ENCODE assay signal across 6 cellular contexts in genomic region chr19:663682-664117, GRCh38. TPM values are rescaled to one million over a fixed set of nuclear protein-coding genes. Genes with fewer than 3 reads are reported as not detected.
A peak's percentile ranks its signal among the peaks of the same experiment; 100 is the strongest.
DNase-seq lines count a peak whose midpoint lies in the region; ATAC-seq and TF ChIP-seq lines count a peak whose summit lies in the region.

No MANE protein-coding gene starts in this region.

- no peak for DNase-seq in CD14-positive monocyte (ENCODE audit: low spot score)
- no peak for DNase-seq in activated CD8-positive, alpha-beta T cell treated with anti-CD3 and anti-CD28 coated beads for 36 hours
- DNase-seq in lower lobe of right lung: no peak
- no peak for DNase-seq in NCI-H2107 treated with DMSO at 0.1 percent for 48 hours (lab: John Stamatoyannopoulos, UW; ENCODE audit: unreplicated experiment)
- DNase-seq in NCI-H82 treated with DMSO at 0.1 percent for 48 hours (lab: John Stamatoyannopoulos, UW; ENCODE audit: unreplicated experiment): no peak
- DNase-seq in NCI-H187 treated with DMSO at 0.1 percent for 48 hours (lab: John Stamatoyannopoulos, UW): no peak

- ATAC-seq in activated CD8-positive, alpha-beta T cell treated with anti-CD3 and anti-CD28 coated beads for 36 hours: no peak
- peak; percentile 2 for ATAC-seq in lower lobe of right lung

- H3K4me3 ChIP-seq in lower lobe of right lung: peak overlapping the region; percentile 100

- no peak for TF ChIP-seq CTCF in CD14-positive monocyte (IDR thresholded peaks at IDR 0.05)
- TF ChIP-seq CTCF in activated CD8-positive, alpha-beta T cell treated with anti-CD3 and anti-CD28 coated beads for 36 hours (IDR thresholded peaks at IDR 0.05): no peak
- TF ChIP-seq CTCF in lower lobe of right lung (IDR thresholded peaks at IDR 0.05): no peak

- H3K27me3 ChIP-seq in lower lobe of right lung (ENCODE audit: low read depth): no peaks in the 10 kb centered on the region

- H3K9me3 Mint-ChIP-seq in CD14-positive monocyte: peaks cover 0 to 4% (median 1%) of the 10 kb centered on the region in 7 donors
- no peaks in the 10 kb centered on the region for H3K9me3 Mint-ChIP-seq in activated CD8-positive, alpha-beta T cell treated with anti-CD3 and anti-CD28 coated beads for 36 hours

- intact Hi-C loops in CD14-positive monocyte (cut with micrococcal nuclease): loop anchor here (1.0 to 5.0 kb wide), 7 partner anchors 17 to 134 kb away; partner anchors contain the start of genes BSG (in 1 of the 2), POLRMT (in 1 of the 2) and PTBP1 (in 1 of the 2)
- intact Hi-C loops in activated CD8-positive, alpha-beta T cell treated with anti-CD3 and anti-CD28 coated beads for 36 hours (cut with micrococcal nuclease): loop anchor here (1.0 kb wide), 1 partner anchor 71 kb away; no protein-coding TSS in a partner anchor
- intact Hi-C loops in lower lobe of right lung (cut with DNase I): no loop called here

- H3K27me3 Mint-ChIP-seq in CD14-positive monocyte (ENCODE audit: low read depth in 3 of 3): peaks cover 0 to 1% (median 0%) of the 10 kb centered on the region in 3 donors
- peaks cover 3% of the 10 kb centered on the region for H3K27me3 Mint-ChIP-seq in activated CD8-positive, alpha-beta T cell treated with anti-CD3 and anti-CD28 coated beads for 36 hours

- H3K27ac ChIP-seq in lower lobe of right lung: peak overlapping the region; percentile 94

- peaks cover 52% of the 10 kb centered on the region for H3K4me1 ChIP-seq in lower lobe of right lung

- peaks cover 2 to 11% of the 10 kb centered on the region in 2 donors for H3K36me3 Mint-ChIP-seq in CD14-positive monocyte
- H3K36me3 Mint-ChIP-seq in activated CD8-positive, alpha-beta T cell treated with anti-CD3 and anti-CD28 coated beads for 36 hours (ENCODE audit: low read depth): peaks cover 25% of the 10 kb centered on the region

- H3K36me3 ChIP-seq in lower lobe of right lung: no peaks in the 10 kb centered on the region

- peaks cover 65% of the 10 kb centered on the region for H3K4me1 Mint-ChIP-seq in CD14-positive monocyte
- peaks cover 20% of the 10 kb centered on the region for H3K4me1 Mint-ChIP-seq in activated CD8-positive, alpha-beta T cell treated with anti-CD3 and anti-CD28 coated beads for 36 hours (ENCODE audit: low read depth)

- no peaks in the 10 kb centered on the region for H3K9me3 ChIP-seq in lower lobe of right lung

- peak overlapping the region; percentile 74 to 84 for H3K4me3 Mint-ChIP-seq in CD14-positive monocyte
- peak overlapping the region; percentile 95 for H3K4me3 Mint-ChIP-seq in activated CD8-positive, alpha-beta T cell treated with anti-CD3 and anti-CD28 coated beads for 36 hours

- peak overlapping the region; percentile 84 to 94 (median 90) for H3K27ac Mint-ChIP-seq in CD14-positive monocyte
- H3K27ac Mint-ChIP-seq in activated CD8-positive, alpha-beta T cell treated with anti-CD3 and anti-CD28 coated beads for 36 hours: peak overlapping the region; percentile 86

- CTCF ChIA-PET in activated CD8-positive, alpha-beta T cell treated with anti-CD3 and anti-CD28 coated beads for 36 hours (lab: Charles Lee): interaction anchor here (1.2 to 1.9 kb wide), 3 partner anchors 70 to 153 kb away, joined by 3 to 13 read pairs (median 4); no protein-coding TSS in a partner anchor

- POLR2A ChIA-PET in activated CD8-positive, alpha-beta T cell treated with anti-CD3 and anti-CD28 coated beads for 36 hours (lab: Charles Lee): interaction anchor here (0.7 to 1.3 kb wide), 6 partner anchors 12 to 135 kb away, joined by 3 to 7 read pairs (median 4); partner anchors contain the start of genes FSTL3 and POLRMT

RNA-seq across cellular contexts. Expression of gene RNF126, which starts 0.7 kb away (rescaled TPM):
- polyA plus RNA-seq in CD14-positive monocyte: 10 to 100 TPM; 29.1 to 31.6 TPM
- 100 to 1,000 TPM in 1 of 2 experiments, 10 to 100 TPM in 1; 99.1 to 101 TPM for total RNA-seq in activated CD8-positive, alpha-beta T cell treated with anti-CD3 and anti-CD28 coated beads for 36 hours
- total RNA-seq in lower lobe of right lung: 27.0 TPM

RNA-seq across cellular contexts. Expression of gene FSTL3, which starts 12.5 kb away (rescaled TPM):
- polyA plus RNA-seq in CD14-positive monocyte: 1 to 10 TPM; 2.5 to 5.2 TPM
- total RNA-seq in activated CD8-positive, alpha-beta T cell treated with anti-CD3 and anti-CD28 coated beads for 36 hours: 10 to 100 TPM; 12.3 TPM
- 48.0 TPM for total RNA-seq in lower lobe of right lung

RNA-seq across cellular contexts. Expression of gene FGF22, which starts 24.0 kb away (rescaled TPM):
- polyA plus RNA-seq in CD14-positive monocyte: not detected
- under 1 TPM in 1 of 2 experiments, not detected in 1; 0.16 TPM for total RNA-seq in activated CD8-positive, alpha-beta T cell treated with anti-CD3 and anti-CD28 coated beads for 36 hours
- total RNA-seq in lower lobe of right lung: 0.65 TPM

RNA-seq across cellular contexts. Expression of gene POLRMT, which starts 30.4 kb away (rescaled TPM):
- polyA plus RNA-seq in CD14-positive monocyte: 10 to 100 TPM; 16.2 to 17.6 TPM
- total RNA-seq in activated CD8-positive, alpha-beta T cell treated with anti-CD3 and anti-CD28 coated beads for 36 hours: 10 to 100 TPM; 66.6 to 67.9 TPM
- total RNA-seq in lower lobe of right lung: 42.5 TPM

RNA-seq across cellular contexts. Expression of gene PRSS57, which starts 31.6 kb away (rescaled TPM):
- 1 to 10 TPM in 1 of 2 donors, under 1 TPM in 1; 0.78 to 1.4 TPM for polyA plus RNA-seq in CD14-positive monocyte
- total RNA-seq in activated CD8-positive, alpha-beta T cell treated with anti-CD3 and anti-CD28 coated beads for 36 hours: not detected
- total RNA-seq in lower lobe of right lung: not detected
